24 cellular contexts compared by ENCODE assay signal in the genomic region with DNA sequence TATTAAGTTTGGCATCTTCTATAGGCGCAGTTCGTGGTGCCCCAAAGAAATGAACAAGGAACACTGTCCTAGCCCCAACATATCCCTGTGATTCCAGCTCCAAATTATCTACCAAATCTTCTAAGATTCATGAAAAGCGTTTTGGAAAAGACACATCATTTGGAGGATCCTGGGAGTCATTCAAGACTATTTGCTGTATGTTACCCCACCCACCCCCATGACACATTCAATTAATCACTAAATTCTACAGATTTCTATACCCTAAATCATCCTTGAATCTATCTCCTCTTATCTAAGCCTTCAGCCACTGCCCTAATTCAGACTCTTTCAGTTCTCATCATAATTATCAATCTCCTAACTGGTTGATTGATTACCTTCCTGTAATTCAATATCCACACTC. TPM values are rescaled to one million over a fixed set of nuclear protein-coding genes. Genes with fewer than 3 reads are reported as not detected.
"Had no signal": no experiment of that assay in that cellular context is flagged by ENCODE, and none has a peak within 500 bp of the region (broad histone marks: within the 10 kb centered on the region; RNA-seq: fewer than 3 reads in every experiment).

No MANE protein-coding gene starts in this region.

- H3K36me3 Mint-ChIP-seq: IgD-negative memory B cell had no signal

- DNase-seq: Kasumi-1, MM.1S, NCI-H1092 treated with DMSO at 0.1 percent for 48 hours, NCI-H1436, NCI-H1694, NCI-H187 treated with DMSO at 0.1 percent for 48 hours, NCI-H2081, NCI-H2107, NCI-H2227 treated with DMSO at 0.1 percent for 48 hours, NCI-H510A, NCI-H524 treated with DMSO at 0.1 percent for 48 hours, NCI-H69, NCI-H774, PC-9, SHP77 treated with DMSO at 0.1 percent for 48 hours, SJCRH30 had no signal

- H3K9ac ChIP-seq: KMS-11 had no signal

- H3K9me3 ChIP-seq: SJCRH30 had no signal

- H3K27ac ChIP-seq: HL-60, KMS-11, PC-9, RWPE1, SJCRH30 had no signal

- H3K27ac Mint-ChIP-seq: IgD-negative memory B cell had no signal

- H3K4me3 Mint-ChIP-seq: IgD-negative memory B cell had no signal

- H3K27me3 ChIP-seq: SJCRH30 had no signal

- ATAC-seq: K562, Right ventricle myocardium inferior, SK-N-SH treated with all-trans-retinoic acid at 6 μM for 48 hours had no signal

- H3K9me3 Mint-ChIP-seq: IgD-negative memory B cell had no signal

- H3K4me2 ChIP-seq: KMS-11, PC-9 had no signal

- H2AFZ ChIP-seq: PC-9 had no signal

- H3K4me3 ChIP-seq: K562, PC-9, SJCRH30 had no signal

- H3K36me3 ChIP-seq: SJCRH30 had no signal

RNA-seq across cellular contexts. Expression of a gene that starts 5.5 kb away (rescaled TPM):
- total RNA-seq: OCI-LY7 had no signal
- polyA plus RNA-seq: IgD-negative memory B cell had no signal
